In genomic region chr3:31014317-31015040, GRCh38 we compare ENCODE assay signal across 1 cellular context.
TF ChIP-seq lines count a peak whose summit lies in the region.

No MANE protein-coding gene starts in this region.

TF ChIP-seq in GM23338, 12 proteins besides CTCF, POLR2A, EP300 and RAD21 (continued from another document):
- TF ChIP-seq REST (IDR thresholded peaks at IDR 0.05; ENCODE audit: unreplicated experiment), result no peak
- TF ChIP-seq, protein P1, sequence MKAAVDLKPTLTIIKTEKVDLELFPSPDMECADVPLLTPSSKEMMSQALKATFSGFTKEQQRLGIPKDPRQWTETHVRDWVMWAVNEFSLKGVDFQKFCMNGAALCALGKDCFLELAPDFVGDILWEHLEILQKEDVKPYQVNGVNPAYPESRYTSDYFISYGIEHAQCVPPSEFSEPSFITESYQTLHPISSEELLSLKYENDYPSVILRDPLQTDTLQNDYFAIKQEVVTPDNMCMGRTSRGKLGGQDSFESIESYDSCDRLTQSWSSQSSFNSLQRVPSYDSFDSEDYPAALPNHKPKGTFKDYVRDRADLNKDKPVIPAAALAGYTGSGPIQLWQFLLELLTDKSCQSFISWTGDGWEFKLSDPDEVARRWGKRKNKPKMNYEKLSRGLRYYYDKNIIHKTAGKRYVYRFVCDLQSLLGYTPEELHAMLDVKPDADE (IDR thresholded peaks at IDR 0.05), result no peak
- TF ChIP-seq, protein P2, sequence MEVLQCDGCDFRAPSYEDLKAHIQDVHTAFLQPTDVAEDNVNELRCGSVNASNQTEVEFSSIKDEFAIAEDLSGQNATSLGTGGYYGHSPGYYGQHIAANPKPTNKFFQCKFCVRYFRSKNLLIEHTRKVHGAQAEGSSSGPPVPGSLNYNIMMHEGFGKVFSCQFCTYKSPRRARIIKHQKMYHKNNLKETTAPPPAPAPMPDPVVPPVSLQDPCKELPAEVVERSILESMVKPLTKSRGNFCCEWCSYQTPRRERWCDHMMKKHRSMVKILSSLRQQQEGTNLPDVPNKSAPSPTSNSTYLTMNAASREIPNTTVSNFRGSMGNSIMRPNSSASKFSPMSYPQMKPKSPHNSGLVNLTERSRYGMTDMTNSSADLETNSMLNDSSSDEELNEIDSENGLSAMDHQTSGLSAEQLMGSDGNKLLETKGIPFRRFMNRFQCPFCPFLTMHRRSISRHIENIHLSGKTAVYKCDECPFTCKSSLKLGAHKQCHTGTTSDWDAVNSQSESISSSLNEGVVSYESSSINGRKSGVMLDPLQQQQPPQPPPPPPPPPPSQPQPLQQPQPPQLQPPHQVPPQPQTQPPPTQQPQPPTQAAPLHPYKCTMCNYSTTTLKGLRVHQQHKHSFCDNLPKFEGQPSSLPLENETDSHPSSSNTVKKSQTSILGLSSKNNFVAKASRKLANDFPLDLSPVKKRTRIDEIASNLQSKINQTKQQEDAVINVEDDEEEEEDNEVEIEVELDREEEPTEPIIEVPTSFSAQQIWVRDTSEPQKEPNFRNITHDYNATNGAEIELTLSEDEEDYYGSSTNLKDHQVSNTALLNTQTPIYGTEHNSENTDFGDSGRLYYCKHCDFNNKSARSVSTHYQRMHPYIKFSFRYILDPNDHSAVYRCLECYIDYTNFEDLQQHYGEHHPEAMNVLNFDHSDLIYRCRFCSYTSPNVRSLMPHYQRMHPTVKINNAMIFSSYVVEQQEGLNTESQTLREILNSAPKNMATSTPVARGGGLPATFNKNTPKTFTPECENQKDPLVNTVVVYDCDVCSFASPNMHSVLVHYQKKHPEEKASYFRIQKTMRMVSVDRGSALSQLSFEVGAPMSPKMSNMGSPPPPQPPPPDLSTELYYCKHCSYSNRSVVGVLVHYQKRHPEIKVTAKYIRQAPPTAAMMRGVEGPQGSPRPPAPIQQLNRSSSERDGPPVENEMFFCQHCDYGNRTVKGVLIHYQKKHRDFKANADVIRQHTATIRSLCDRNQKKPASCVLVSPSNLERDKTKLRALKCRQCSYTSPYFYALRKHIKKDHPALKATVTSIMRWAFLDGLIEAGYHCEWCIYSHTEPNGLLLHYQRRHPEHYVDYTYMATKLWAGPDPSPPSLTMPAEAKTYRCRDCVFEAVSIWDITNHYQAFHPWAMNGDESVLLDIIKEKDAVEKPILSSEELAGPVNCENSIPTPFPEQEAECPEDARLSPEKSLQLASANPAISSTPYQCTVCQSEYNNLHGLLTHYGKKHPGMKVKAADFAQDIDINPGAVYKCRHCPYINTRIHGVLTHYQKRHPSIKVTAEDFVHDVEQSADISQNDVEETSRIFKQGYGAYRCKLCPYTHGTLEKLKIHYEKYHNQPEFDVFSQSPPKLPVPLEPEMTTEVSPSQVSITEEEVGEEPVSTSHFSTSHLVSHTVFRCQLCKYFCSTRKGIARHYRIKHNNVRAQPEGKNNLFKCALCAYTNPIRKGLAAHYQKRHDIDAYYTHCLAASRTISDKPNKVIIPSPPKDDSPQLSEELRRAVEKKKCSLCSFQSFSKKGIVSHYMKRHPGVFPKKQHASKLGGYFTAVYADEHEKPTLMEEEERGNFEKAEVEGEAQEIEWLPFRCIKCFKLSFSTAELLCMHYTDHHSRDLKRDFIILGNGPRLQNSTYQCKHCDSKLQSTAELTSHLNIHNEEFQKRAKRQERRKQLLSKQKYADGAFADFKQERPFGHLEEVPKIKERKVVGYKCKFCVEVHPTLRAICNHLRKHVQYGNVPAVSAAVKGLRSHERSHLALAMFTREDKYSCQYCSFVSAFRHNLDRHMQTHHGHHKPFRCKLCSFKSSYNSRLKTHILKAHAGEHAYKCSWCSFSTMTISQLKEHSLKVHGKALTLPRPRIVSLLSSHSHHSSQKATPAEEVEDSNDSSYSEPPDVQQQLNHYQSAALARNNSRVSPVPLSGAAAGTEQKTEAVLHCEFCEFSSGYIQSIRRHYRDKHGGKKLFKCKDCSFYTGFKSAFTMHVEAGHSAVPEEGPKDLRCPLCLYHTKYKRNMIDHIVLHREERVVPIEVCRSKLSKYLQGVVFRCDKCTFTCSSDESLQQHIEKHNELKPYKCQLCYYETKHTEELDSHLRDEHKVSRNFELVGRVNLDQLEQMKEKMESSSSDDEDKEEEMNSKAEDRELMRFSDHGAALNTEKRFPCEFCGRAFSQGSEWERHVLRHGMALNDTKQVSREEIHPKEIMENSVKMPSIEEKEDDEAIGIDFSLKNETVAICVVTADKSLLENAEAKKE (CRISPR knock-in tag; IDR thresholded peaks at IDR 0.05), result no peak
- no peak for TF ChIP-seq EZH2phosphoT487 (IDR thresholded peaks at IDR 0.05; ENCODE audit: unreplicated experiment)
- TF ChIP-seq STAT1 (IDR thresholded peaks at IDR 0.05; ENCODE audit: unreplicated experiment), result no peak
- no peak for TF ChIP-seq ZNF114 (CRISPR knock-in tag; IDR thresholded peaks at IDR 0.05)
- no peak for TF ChIP-seq JUNB (IDR thresholded peaks at IDR 0.05; ENCODE audit: unreplicated experiment)
- no peak for TF ChIP-seq CREB1 (CRISPR knock-in tag; IDR thresholded peaks at IDR 0.05; ENCODE audit: low read depth)
